In the genomic region with DNA sequence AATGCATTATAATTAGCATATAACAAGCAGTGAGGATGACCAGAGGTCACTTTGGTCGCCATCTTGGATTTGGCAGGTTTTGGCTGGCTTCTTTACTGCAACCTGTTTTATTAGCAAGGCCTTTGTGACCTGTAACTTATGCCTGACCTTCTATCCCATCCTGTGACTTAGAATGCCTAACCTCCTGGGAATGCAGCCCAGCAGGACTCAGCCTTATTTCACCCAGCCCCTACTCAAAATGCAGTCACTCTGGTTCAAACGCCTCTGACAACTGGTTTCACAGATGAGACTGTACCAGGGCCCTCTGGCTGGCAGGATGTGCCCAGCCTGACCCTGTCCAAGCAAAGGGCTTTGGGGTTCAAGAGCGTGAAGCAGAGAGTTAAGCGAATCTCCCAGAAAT, we compare ENCODE assay signal across 9 cellular contexts.
"Had no signal": no experiment of that assay in that cellular context is flagged by ENCODE, and none has a peak within 500 bp of the region (broad histone marks: within the 10 kb centered on the region; RNA-seq: fewer than 3 reads in every experiment).

No MANE protein-coding gene starts in this region.

- H3K36me3 Mint-ChIP-seq: IgD-negative memory B cell had no signal

- H3K9ac ChIP-seq: KMS-11 had no signal

- DNase-seq: IMR-90, Karpas-422, KBM-7, KG1 had no signal

- H3K27ac ChIP-seq: HL-60, KMS-11 had no signal

- FAIRE-seq: HepG2, HTR-8/SVneo had no signal

- H3K4me3 Mint-ChIP-seq: IgD-negative memory B cell had no signal

- H3K4me1 Mint-ChIP-seq: IgD-negative memory B cell had no signal

- ATAC-seq: HepG2 had no signal

- H3K27ac Mint-ChIP-seq: IgD-negative memory B cell had no signal

- H3K4me2 ChIP-seq: KMS-11 had no signal
